1 cellular context compared by ENCODE assay signal in genomic region chr1:227558807-227559186, GRCh38.
TF ChIP-seq lines count a peak whose summit lies in the region.

No MANE protein-coding gene starts in this region.

TF ChIP-seq in GM12878, 131 proteins besides CTCF, POLR2A, EP300 and RAD21:
- TF ChIP-seq FOS (IDR thresholded peaks at IDR 0.05; ENCODE audit: borderline replicate concordance, extremely low read depth, insufficient read length): no peak
- no peak for TF ChIP-seq RUNX3 (IDR thresholded peaks at IDR 0.05; ENCODE audit: low read length)
- TF ChIP-seq MYC (IDR thresholded peaks at IDR 0.05; ENCODE audit: insufficient read depth, insufficient read length, insufficient replicate concordance, low read length, severe bottlenecking): no peak
- no peak for TF ChIP-seq TCF3 (IDR thresholded peaks at IDR 0.05; ENCODE audit: borderline replicate concordance, insufficient read depth, low read depth, low read length)
- TF ChIP-seq PAX8 (IDR thresholded peaks at IDR 0.05): no peak
- no peak for TF ChIP-seq SIN3A (IDR thresholded peaks at IDR 0.05; ENCODE audit: low read depth, low read length)
- TF ChIP-seq, protein P1, sequence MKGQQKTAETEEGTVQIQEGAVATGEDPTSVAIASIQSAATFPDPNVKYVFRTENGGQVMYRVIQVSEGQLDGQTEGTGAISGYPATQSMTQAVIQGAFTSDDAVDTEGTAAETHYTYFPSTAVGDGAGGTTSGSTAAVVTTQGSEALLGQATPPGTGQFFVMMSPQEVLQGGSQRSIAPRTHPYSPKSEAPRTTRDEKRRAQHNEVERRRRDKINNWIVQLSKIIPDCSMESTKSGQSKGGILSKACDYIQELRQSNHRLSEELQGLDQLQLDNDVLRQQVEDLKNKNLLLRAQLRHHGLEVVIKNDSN (IDR thresholded peaks at IDR 0.05; ENCODE audit: borderline replicate concordance, extremely low read length, insufficient read depth, low read depth, low read length): no peak
- TF ChIP-seq ZSCAN29 (IDR thresholded peaks at IDR 0.05): no peak
- TF ChIP-seq, protein P2, sequence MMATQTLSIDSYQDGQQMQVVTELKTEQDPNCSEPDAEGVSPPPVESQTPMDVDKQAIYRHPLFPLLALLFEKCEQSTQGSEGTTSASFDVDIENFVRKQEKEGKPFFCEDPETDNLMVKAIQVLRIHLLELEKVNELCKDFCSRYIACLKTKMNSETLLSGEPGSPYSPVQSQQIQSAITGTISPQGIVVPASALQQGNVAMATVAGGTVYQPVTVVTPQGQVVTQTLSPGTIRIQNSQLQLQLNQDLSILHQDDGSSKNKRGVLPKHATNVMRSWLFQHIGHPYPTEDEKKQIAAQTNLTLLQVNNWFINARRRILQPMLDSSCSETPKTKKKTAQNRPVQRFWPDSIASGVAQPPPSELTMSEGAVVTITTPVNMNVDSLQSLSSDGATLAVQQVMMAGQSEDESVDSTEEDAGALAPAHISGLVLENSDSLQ (IDR thresholded peaks at IDR 0.05): no peak
- TF ChIP-seq ZNF24 (IDR thresholded peaks at IDR 0.05): no peak
- no peak for TF ChIP-seq POLR2AphosphoS5 (IDR thresholded peaks at IDR 0.05; ENCODE audit: low read length)
- TF ChIP-seq ASH2L (IDR thresholded peaks at IDR 0.05; ENCODE audit: borderline replicate concordance, low read depth): no peak
- TF ChIP-seq ZBTB40 (IDR thresholded peaks at IDR 0.05; ENCODE audit: borderline replicate concordance): no peak
- TF ChIP-seq ZZZ3 (IDR thresholded peaks at IDR 0.05; ENCODE audit: control insufficient read depth, insufficient read length, low read depth): no peak
- no peak for TF ChIP-seq SMC3 (IDR thresholded peaks at IDR 0.05; ENCODE audit: borderline replicate concordance, low read length)
- no peak for TF ChIP-seq ZBED1 (IDR thresholded peaks at IDR 0.05; ENCODE audit: borderline replicate concordance)
- no peak for TF ChIP-seq EED (IDR thresholded peaks at IDR 0.05; ENCODE audit: low read depth)
